ENCODE assay signal across 9 cellular contexts in the genomic region with DNA sequence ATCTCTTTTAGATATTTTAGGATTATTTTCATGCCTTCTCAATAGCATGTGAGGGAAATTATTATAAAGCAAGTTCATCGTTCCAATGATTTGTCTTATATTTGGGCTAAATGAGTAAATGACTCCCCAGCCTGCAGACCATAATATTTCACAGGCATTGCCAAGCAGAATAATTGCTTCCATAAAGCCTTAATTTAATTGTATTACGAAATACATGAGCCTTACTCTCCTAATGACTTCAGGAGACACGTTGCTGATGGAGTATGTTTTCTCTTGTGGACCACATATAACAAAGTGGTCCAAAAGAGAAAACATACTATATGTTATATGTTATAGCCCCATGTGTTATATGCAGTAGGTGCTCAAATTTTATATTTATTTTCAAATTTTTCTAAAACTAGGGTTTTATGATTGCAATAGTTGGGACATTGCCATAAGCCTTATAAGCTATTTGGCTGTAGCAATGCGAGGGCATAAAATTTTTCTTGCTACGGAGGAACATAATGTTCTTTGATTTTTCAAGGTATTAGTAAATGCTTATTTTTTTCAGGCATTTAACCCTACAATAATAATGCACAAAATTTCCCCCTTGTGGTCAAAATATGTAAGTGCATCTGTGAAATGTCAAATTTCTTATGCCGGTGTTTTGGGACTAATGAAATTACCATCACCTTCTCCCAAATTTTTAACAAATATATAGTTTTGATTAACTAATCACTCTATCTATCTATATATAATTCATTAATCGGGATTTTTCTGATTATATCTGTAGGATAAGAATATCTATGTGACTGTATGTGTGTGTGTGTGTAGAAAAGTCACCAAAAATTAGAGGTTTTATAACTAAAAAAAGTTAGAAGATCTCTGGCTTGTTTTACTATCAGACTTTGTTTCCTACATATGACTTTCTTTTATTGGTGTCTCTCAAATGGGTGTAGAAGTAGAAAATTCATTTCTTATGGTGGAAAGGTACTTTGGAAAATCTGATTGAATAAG. TPM values are rescaled to one million over a fixed set of nuclear protein-coding genes. Genes with fewer than 3 reads are reported as not detected.
DNase-seq lines count a peak whose midpoint lies in the region; ATAC-seq and TF ChIP-seq lines count a peak whose summit lies in the region.
"Had no signal": no experiment of that assay in that cellular context is flagged by ENCODE, and none has a peak within 500 bp of the region (broad histone marks: within the 10 kb centered on the region; RNA-seq: fewer than 3 reads in every experiment).

No MANE protein-coding gene starts in this region.

- H3K36me3 ChIP-seq in A673 (ENCODE audit: insufficient read depth, low read length, poor library complexity, severe bottlenecking): no peaks in the 10 kb centered on the region

- DNase-seq in A673 (ENCODE audit: low spot score) (peak; percentile 14), RPMI8226 (peak; percentile 20), foreskin fibroblast (peak in 1 of 2 donors; percentile 62), AG20443 (ENCODE audit: low spot score) (no peak), NCI-H2196 treated with DMSO at 0.1 percent for 48 hours (lab: John Stamatoyannopoulos, UW; ENCODE audit: unreplicated experiment) (no peak)

- intact Hi-C loops in A673 (cut with micrococcal nuclease; ENCODE audit: unreplicated experiment): loop anchor here (5.0 kb wide), 1 partner anchor 38 kb away; no protein-coding TSS in a partner anchor

- no peaks in the 10 kb centered on the region for H3K4me1 ChIP-seq in A673 (ENCODE audit: insufficient read depth, low read length, poor library complexity, severe bottlenecking)

- peak; percentile 57 for TF ChIP-seq CTCF in A673 (conservative IDR thresholded peaks at IDR 0.05; ENCODE audit: low read depth, low read length)
- peak; percentile 50 for TF ChIP-seq CTCF in foreskin fibroblast (IDR thresholded peaks at IDR 0.05; ENCODE audit: low read depth, low read length)

- H3K4me3 ChIP-seq in A673 (ENCODE audit: low read depth, low read length, poor library complexity, severe bottlenecking) (no peak overlapping the region), foreskin fibroblast (ENCODE audit: low read depth in 1 of 2, low read length in 2 of 2) (no peak overlapping the region)

- peak; percentile 63 for ATAC-seq in GM18861 (IDR thresholded peaks at IDR 0.05; ENCODE audit: unreplicated experiment)
- ATAC-seq in GM18909 (IDR thresholded peaks at IDR 0.05; ENCODE audit: poor library complexity, unreplicated experiment): no peak
- no peak for ATAC-seq in HG03095 (IDR thresholded peaks at IDR 0.05; ENCODE audit: unreplicated experiment)

- CTCF ChIA-PET in A673 (lab: Charles Lee): no interaction called here

- POLR2A ChIA-PET in A673 (lab: Charles Lee; ENCODE audit: low non-redundant PET): no interaction called here

- no peak overlapping the region for H3K27ac ChIP-seq in A673 (ENCODE audit: low read depth, low read length, poor library complexity, severe bottlenecking)
- H3K27ac ChIP-seq: epithelial cell of prostate had no signal

- H3K27me3 ChIP-seq in A673 (replicated peaks; ENCODE audit: insufficient read depth, low read depth, low read length, poor library complexity): no peaks in the 10 kb centered on the region

- no TSS peak for BruUV-seq in A673 (replicated peaks; lab: Mats Ljungman, UMichigan)

- no peaks in the 10 kb centered on the region for H3K9me3 ChIP-seq in A673 (ENCODE audit: low read depth, low read length, poor library complexity, severe bottlenecking)

RNA-seq across cellular contexts. Expression of gene TMPRSS11D, which starts 26.4 kb away (rescaled TPM):
- not detected in 2 replicates for total RNA-seq in A673 (2021)

RNA-seq across cellular contexts. Expression of gene TMPRSS11A, which starts 53.1 kb away (rescaled TPM):
- not detected in 2 replicates for total RNA-seq in A673 (2021)

Comparison
In these comparisons a context has a peak if more than half of its experiments do, and no peak if none do; other contexts are left out.
1. DNase-seq: peak in A673 (single experiment) and RPMI8226 (single experiment); none in AG20443 (single experiment) and NCI-H2196 treated with DMSO at 0.1 percent for 48 hours (single experiment).